In genomic region chr14:24982472-24983155, GRCh38 we compare ENCODE assay signal across 1 cellular context.
TF ChIP-seq lines count a peak whose summit lies in the region.

No MANE protein-coding gene starts in this region.

TF ChIP-seq in HepG2, 621 proteins besides CTCF, POLR2A, EP300 and RAD21 (continued from another document and continues in another):
- TF ChIP-seq ZBTB46 (CRISPR knock-in tag; IDR thresholded peaks at IDR 0.05; ENCODE audit: borderline replicate concordance) = no peak
- TF ChIP-seq NR3C1 (CRISPR knock-in tag; IDR thresholded peaks at IDR 0.05) = no peak
- no peak for TF ChIP-seq ZNF282 (IDR thresholded peaks at IDR 0.05; ENCODE audit: partially characterized antibody)
- peak; percentile 51; the same call in 1 of the 2 replicates for TF ChIP-seq ZGPAT (CRISPR knock-in tag; IDR thresholded peaks at IDR 0.05)
- no peak for TF ChIP-seq ZNF749 (CRISPR knock-in tag; IDR thresholded peaks at IDR 0.05; ENCODE audit: borderline replicate concordance)
- TF ChIP-seq NFIB (CRISPR knock-in tag; IDR thresholded peaks at IDR 0.05; ENCODE audit: borderline replicate concordance) = no peak
- TF ChIP-seq SRSF4 (IDR thresholded peaks at IDR 0.05; ENCODE audit: low read depth, low read length, poor library complexity, severe bottlenecking) = no peak
- TF ChIP-seq TFE3 (CRISPR knock-in tag; IDR thresholded peaks at IDR 0.05) = peak; percentile 68
- 0 out of 2 replicates have a peak, but pooled peaks have one; percentile 18 for TF ChIP-seq MLX (CRISPR knock-in tag; IDR thresholded peaks at IDR 0.05)
- TF ChIP-seq CC2D1A (CRISPR knock-in tag; IDR thresholded peaks at IDR 0.05) = no peak
- no peak for TF ChIP-seq ATM (IDR thresholded peaks at IDR 0.05; ENCODE audit: borderline replicate concordance)
- TF ChIP-seq ZNF354B (CRISPR knock-in tag; IDR thresholded peaks at IDR 0.05) = no peak
- no peak for TF ChIP-seq ZNF260 (CRISPR knock-in tag; IDR thresholded peaks at IDR 0.05; ENCODE audit: borderline replicate concordance, low read depth)
- TF ChIP-seq ZNF383 (CRISPR knock-in tag; IDR thresholded peaks at IDR 0.05; ENCODE audit: borderline replicate concordance) = no peak
- TF ChIP-seq RBFOX2 (IDR thresholded peaks at IDR 0.05; ENCODE audit: low read depth, low read length) = no peak
- TF ChIP-seq, protein P1, sequence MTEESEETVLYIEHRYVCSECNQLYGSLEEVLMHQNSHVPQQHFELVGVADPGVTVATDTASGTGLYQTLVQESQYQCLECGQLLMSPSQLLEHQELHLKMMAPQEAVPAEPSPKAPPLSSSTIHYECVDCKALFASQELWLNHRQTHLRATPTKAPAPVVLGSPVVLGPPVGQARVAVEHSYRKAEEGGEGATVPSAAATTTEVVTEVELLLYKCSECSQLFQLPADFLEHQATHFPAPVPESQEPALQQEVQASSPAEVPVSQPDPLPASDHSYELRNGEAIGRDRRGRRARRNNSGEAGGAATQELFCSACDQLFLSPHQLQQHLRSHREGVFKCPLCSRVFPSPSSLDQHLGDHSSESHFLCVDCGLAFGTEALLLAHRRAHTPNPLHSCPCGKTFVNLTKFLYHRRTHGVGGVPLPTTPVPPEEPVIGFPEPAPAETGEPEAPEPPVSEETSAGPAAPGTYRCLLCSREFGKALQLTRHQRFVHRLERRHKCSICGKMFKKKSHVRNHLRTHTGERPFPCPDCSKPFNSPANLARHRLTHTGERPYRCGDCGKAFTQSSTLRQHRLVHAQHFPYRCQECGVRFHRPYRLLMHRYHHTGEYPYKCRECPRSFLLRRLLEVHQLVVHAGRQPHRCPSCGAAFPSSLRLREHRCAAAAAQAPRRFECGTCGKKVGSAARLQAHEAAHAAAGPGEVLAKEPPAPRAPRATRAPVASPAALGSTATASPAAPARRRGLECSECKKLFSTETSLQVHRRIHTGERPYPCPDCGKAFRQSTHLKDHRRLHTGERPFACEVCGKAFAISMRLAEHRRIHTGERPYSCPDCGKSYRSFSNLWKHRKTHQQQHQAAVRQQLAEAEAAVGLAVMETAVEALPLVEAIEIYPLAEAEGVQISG (CRISPR knock-in tag; IDR thresholded peaks at IDR 0.05) = no peak
- no peak for TF ChIP-seq ZXDC (CRISPR knock-in tag; IDR thresholded peaks at IDR 0.05)
- TF ChIP-seq, protein P2, sequence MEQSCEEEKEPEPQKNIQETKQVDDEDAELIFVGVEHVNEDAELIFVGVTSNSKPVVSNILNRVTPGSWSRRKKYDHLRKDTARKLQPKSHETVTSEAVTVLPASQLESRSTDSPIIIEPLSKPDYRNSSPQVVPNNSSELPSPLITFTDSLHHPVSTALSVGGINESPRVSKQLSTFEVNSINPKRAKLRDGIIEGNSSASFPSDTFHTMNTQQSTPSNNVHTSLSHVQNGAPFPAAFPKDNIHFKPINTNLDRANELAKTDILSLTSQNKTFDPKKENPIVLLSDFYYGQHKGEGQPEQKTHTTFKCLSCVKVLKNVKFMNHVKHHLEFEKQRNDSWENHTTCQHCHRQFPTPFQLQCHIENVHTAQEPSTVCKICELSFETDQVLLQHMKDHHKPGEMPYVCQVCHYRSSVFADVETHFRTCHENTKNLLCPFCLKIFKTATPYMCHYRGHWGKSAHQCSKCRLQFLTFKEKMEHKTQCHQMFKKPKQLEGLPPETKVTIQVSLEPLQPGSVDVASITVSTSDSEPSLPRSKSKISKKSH (CRISPR knock-in tag; IDR thresholded peaks at IDR 0.05; ENCODE audit: borderline replicate concordance) = no peak
- no peak for TF ChIP-seq ZNF891 (CRISPR knock-in tag; IDR thresholded peaks at IDR 0.05)
- no peak for TF ChIP-seq ZNF20 (CRISPR knock-in tag; IDR thresholded peaks at IDR 0.05)
- no peak for TF ChIP-seq TEAD2 (CRISPR knock-in tag; IDR thresholded peaks at IDR 0.05)
- TF ChIP-seq BRD4 (CRISPR knock-in tag; IDR thresholded peaks at IDR 0.05) = no peak
- peak; percentile 67; the same call in 1 of the 2 replicates for TF ChIP-seq FOXK2 (IDR thresholded peaks at IDR 0.05)
- TF ChIP-seq RAD51 (IDR thresholded peaks at IDR 0.05; ENCODE audit: borderline replicate concordance) = no peak
- no peak for TF ChIP-seq BRCA1 (CRISPR knock-in tag; IDR thresholded peaks at IDR 0.05)
- no peak for TF ChIP-seq THAP8 (CRISPR knock-in tag; IDR thresholded peaks at IDR 0.05; ENCODE audit: borderline replicate concordance)
- no peak for TF ChIP-seq MTF1 (CRISPR knock-in tag; IDR thresholded peaks at IDR 0.05)
- TF ChIP-seq GABPA (IDR thresholded peaks at IDR 0.05; ENCODE audit: low read depth, low read length) = no peak
- no peak for TF ChIP-seq GABPA (CRISPR knock-in tag; IDR thresholded peaks at IDR 0.05; ENCODE audit: low read depth)
- no peak for TF ChIP-seq ZBTB43 (CRISPR knock-in tag; conservative IDR thresholded peaks at IDR 0.05)
- TF ChIP-seq PITX1 (CRISPR knock-in tag; IDR thresholded peaks at IDR 0.05) = no peak
- TF ChIP-seq, protein P3, sequence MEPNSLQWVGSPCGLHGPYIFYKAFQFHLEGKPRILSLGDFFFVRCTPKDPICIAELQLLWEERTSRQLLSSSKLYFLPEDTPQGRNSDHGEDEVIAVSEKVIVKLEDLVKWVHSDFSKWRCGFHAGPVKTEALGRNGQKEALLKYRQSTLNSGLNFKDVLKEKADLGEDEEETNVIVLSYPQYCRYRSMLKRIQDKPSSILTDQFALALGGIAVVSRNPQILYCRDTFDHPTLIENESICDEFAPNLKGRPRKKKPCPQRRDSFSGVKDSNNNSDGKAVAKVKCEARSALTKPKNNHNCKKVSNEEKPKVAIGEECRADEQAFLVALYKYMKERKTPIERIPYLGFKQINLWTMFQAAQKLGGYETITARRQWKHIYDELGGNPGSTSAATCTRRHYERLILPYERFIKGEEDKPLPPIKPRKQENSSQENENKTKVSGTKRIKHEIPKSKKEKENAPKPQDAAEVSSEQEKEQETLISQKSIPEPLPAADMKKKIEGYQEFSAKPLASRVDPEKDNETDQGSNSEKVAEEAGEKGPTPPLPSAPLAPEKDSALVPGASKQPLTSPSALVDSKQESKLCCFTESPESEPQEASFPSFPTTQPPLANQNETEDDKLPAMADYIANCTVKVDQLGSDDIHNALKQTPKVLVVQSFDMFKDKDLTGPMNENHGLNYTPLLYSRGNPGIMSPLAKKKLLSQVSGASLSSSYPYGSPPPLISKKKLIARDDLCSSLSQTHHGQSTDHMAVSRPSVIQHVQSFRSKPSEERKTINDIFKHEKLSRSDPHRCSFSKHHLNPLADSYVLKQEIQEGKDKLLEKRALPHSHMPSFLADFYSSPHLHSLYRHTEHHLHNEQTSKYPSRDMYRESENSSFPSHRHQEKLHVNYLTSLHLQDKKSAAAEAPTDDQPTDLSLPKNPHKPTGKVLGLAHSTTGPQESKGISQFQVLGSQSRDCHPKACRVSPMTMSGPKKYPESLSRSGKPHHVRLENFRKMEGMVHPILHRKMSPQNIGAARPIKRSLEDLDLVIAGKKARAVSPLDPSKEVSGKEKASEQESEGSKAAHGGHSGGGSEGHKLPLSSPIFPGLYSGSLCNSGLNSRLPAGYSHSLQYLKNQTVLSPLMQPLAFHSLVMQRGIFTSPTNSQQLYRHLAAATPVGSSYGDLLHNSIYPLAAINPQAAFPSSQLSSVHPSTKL (CRISPR knock-in tag; IDR thresholded peaks at IDR 0.05) = peak; percentile 91
- TF ChIP-seq KMT2B (CRISPR knock-in tag; IDR thresholded peaks at IDR 0.05) = no peak
- TF ChIP-seq ZNF570 (CRISPR knock-in tag; IDR thresholded peaks at IDR 0.05; ENCODE audit: borderline replicate concordance) = no peak
- no peak for TF ChIP-seq ZNF512B (CRISPR knock-in tag; IDR thresholded peaks at IDR 0.05; ENCODE audit: borderline replicate concordance)
- TF ChIP-seq ZNF317 (CRISPR knock-in tag; IDR thresholded peaks at IDR 0.05) = no peak
- TF ChIP-seq ZMYM3 (CRISPR knock-in tag; IDR thresholded peaks at IDR 0.05) = no peak
- peak; percentile 79; the same call in 1 of the 2 replicates for TF ChIP-seq KDM1A (CRISPR knock-in tag; IDR thresholded peaks at IDR 0.05)
- no peak for TF ChIP-seq SOX6 (IDR thresholded peaks at IDR 0.05)
- peak; percentile 70 for TF ChIP-seq SOX6 (CRISPR knock-in tag; IDR thresholded peaks at IDR 0.05)
